In the genomic region with DNA sequence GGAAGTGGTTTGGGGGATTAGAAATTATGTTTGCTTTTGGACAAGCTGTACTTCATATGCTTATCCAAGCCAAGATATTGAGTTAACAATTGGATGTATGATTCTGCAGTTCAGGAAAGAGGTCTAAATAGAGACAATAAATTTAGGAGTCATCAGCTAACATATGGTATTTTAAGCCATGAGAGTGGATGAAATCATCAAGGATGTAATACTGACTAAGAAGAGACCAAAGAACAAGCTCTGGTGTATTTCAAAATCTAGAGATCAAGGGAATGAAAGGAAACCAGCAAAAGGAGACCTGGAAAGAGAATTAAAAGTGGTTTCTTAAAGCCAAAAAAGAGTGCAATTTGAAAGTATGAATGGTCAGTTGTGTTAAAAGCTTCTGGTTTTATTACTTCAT, we compare ENCODE assay signal across 30 cellular contexts.
"Had no signal": no experiment of that assay in that cellular context is flagged by ENCODE, and none has a peak within 500 bp of the region (broad histone marks: within the 10 kb centered on the region; RNA-seq: fewer than 3 reads in every experiment).

No MANE protein-coding gene starts in this region.

- H3K36me3 ChIP-seq: adrenal gland, esophagus muscularis mucosa, gastrocnemius medialis, heart right ventricle had no signal

- H3K4me1 ChIP-seq: adrenal gland, body of pancreas, esophagus muscularis mucosa, foreskin keratinocyte, gastrocnemius medialis, heart right ventricle had no signal

- H3K27ac ChIP-seq: adrenal gland, body of pancreas, esophagus muscularis mucosa, foreskin keratinocyte, gastrocnemius medialis, heart right ventricle, hepatocyte had no signal

- H3K9me3 ChIP-seq: adrenal gland, body of pancreas, esophagus muscularis mucosa, gastrocnemius medialis, heart right ventricle had no signal

- ATAC-seq: activated CD4-positive, alpha-beta T cell treated with anti-CD3 and anti-CD28 coated beads for 36 hours; activated CD8-positive, alpha-beta memory T cell treated with anti-CD3 and anti-CD28 coated beads, Interleukin-2, amount 10 ng/mL, durations not matched to agents 7 days and 5 days; activated CD8-positive, alpha-beta T cell treated with anti-CD3 and anti-CD28 coated beads, Interleukin-2, amount 10 ng/mL, durations not matched to agents 7 days and 5 days; activated naive CD8-positive, alpha-beta T cell treated with anti-CD3 and anti-CD28 coated beads, Interleukin-2, amount 50 U/mL, for 24 hours; body of pancreas; effector memory CD8-positive, alpha-beta T cell; foreskin keratinocyte; gastrocnemius medialis; heart right ventricle had no signal

- H3K4me2 ChIP-seq: hepatocyte had no signal

- H2AFZ ChIP-seq: hepatocyte had no signal

- H3K27me3 ChIP-seq: body of pancreas, esophagus muscularis mucosa, foreskin keratinocyte, gastrocnemius medialis, heart right ventricle, hepatocyte had no signal

- H3K4me3 ChIP-seq: adrenal gland, body of pancreas, esophagus muscularis mucosa, gastrocnemius medialis, heart right ventricle, hepatocyte had no signal

- H3K79me2 ChIP-seq: hepatocyte had no signal

- DNase-seq: activated CD4-positive, alpha-beta memory T cell treated with anti-CD3 and anti-CD28 coated beads for 36 hours; activated CD4-positive, alpha-beta T cell treated with anti-CD3 and anti-CD28 coated beads for 36 hours; activated CD4-positive, alpha-beta T cell treated with anti-CD3 and anti-CD28 coated beads, Interleukin-2, amount 10 ng/mL, durations not matched to agents 24 days and 14 days; activated CD4-positive, CD25-positive, alpha-beta regulatory T cell; activated CD4-positive, CD25-positive, alpha-beta regulatory T cell treated with anti-CD3 and anti-CD28 coated beads, Interleukin-2, amount 50 U/mL, for 72 hours; activated CD8-positive, alpha-beta memory T cell treated with anti-CD3 and anti-CD28 coated beads, Interleukin-2, amount 10 ng/mL, durations not matched to agents 7 days and 5 days; activated CD8-positive, alpha-beta memory T cell treated with anti-CD3 and anti-CD28 coated beads, Interleukin-2, amount 50 U/mL, for 4 hours; activated CD8-positive, alpha-beta T cell treated with anti-CD3 and anti-CD28 coated beads, Interleukin-2, amount 10 ng/mL, durations not matched to agents 7 days and 5 days; activated effector memory CD4-positive, alpha-beta T cell treated with anti-CD3 and anti-CD28 coated beads, Interleukin-2, amount 50 U/mL, for 16 hours; activated naive CD4-positive, alpha-beta T cell treated with anti-CD3 and anti-CD28 coated beads for 36 hours; activated naive CD8-positive, alpha-beta T cell treated with anti-CD3 and anti-CD28 coated beads for 36 hours; activated naive CD8-positive, alpha-beta T cell treated with anti-CD3 and anti-CD28 coated beads, Interleukin-2, amount 50 U/mL, for 24 hours; activated T-cell treated with anti-CD3 and anti-CD28 coated beads, Interleukin-2, amount 50 U/mL, for 1 hour; activated T-cell treated with anti-CD3 and anti-CD28 coated beads, Interleukin-2, amount 50 U/mL, for 48 hours; adrenal gland; amygdala; aorta; body of pancreas; caudate nucleus; cortex of kidney; dermis blood vessel endothelial cell; effector CD4-positive, alpha-beta T cell; effector memory CD8-positive, alpha-beta T cell; erythroblast; foreskin keratinocyte; gastrocnemius medialis; heart right ventricle; T-helper 2 cell had no signal
